ENCODE assay signal across 1 cellular context in the genomic region with DNA sequence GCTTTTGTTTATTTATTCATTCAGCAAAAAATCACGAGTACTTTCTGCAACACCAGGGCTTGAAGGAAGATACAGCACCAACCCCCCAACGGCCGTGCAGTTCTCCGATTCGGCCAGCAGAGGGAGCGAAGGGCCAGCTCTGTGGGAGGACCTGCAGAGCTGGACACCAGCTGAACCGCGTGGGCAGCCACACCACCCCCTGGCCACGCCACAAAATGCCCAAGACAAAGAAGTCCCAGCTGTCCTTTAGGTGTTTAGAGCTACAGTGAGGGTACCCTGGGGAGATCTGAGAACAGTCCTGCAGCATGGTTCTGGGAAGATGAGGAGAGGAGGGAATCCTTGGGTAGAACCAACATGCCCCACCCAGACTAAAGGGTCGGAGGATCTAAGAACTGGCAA.
TF ChIP-seq lines count a peak whose summit lies in the region.

No MANE protein-coding gene starts in this region.

TF ChIP-seq in IMR-90, 13 proteins besides CTCF, POLR2A, EP300 and RAD21 (continued from another document):
- TF ChIP-seq, protein P1, sequence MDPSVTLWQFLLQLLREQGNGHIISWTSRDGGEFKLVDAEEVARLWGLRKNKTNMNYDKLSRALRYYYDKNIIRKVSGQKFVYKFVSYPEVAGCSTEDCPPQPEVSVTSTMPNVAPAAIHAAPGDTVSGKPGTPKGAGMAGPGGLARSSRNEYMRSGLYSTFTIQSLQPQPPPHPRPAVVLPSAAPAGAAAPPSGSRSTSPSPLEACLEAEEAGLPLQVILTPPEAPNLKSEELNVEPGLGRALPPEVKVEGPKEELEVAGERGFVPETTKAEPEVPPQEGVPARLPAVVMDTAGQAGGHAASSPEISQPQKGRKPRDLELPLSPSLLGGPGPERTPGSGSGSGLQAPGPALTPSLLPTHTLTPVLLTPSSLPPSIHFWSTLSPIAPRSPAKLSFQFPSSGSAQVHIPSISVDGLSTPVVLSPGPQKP (IDR thresholded peaks at IDR 0.05; ENCODE audit: borderline replicate concordance, low read depth, low read length) = no peak
- TF ChIP-seq, protein P2, sequence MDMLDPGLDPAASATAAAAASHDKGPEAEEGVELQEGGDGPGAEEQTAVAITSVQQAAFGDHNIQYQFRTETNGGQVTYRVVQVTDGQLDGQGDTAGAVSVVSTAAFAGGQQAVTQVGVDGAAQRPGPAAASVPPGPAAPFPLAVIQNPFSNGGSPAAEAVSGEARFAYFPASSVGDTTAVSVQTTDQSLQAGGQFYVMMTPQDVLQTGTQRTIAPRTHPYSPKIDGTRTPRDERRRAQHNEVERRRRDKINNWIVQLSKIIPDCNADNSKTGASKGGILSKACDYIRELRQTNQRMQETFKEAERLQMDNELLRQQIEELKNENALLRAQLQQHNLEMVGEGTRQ (IDR thresholded peaks at IDR 0.05; ENCODE audit: low read depth, low read length) = no peak
- TF ChIP-seq MAZ (IDR thresholded peaks at IDR 0.05; ENCODE audit: borderline replicate concordance, low read depth, low read length) (0 out of 2 replicates have a peak, but pooled peaks have one; percentile 45), SMC3 (IDR thresholded peaks at IDR 0.05; ENCODE audit: low read depth, low read length) (peak; percentile 97), NFE2L2 (IDR thresholded peaks at IDR 0.05; ENCODE audit: low read depth, low read length) (no peak), MAFK (IDR thresholded peaks at IDR 0.05; ENCODE audit: low read depth, low read length) (no peak), BHLHE40 (IDR thresholded peaks at IDR 0.05; ENCODE audit: low read depth, low read length) (no peak), CHD1 (IDR thresholded peaks at IDR 0.05; ENCODE audit: low read depth, low read length) (no peak), RFX5 (IDR thresholded peaks at IDR 0.05; ENCODE audit: low read depth, low read length) (no peak), FOS (IDR thresholded peaks at IDR 0.05; ENCODE audit: low read depth, low read length) (no peak), RCOR1 (IDR thresholded peaks at IDR 0.05; ENCODE audit: insufficient replicate concordance, low read length) (no peak), MXI1 (IDR thresholded peaks at IDR 0.05; ENCODE audit: borderline replicate concordance, low read depth, low read length) (peak; percentile 74; the same call in 1 of the 2 replicates)
